ENCODE assay signal across 20 cellular contexts in genomic region chr3:53531749-53532148, GRCh38. TPM values are rescaled to one million over a fixed set of nuclear protein-coding genes. Genes with fewer than 3 reads are reported as not detected.
A peak's percentile ranks its signal among the peaks of the same experiment; 100 is the strongest.
DNase-seq lines count a peak whose midpoint lies in the region; ATAC-seq, FAIRE-seq and TF ChIP-seq lines count a peak whose summit lies in the region.
"Had no signal": no experiment of that assay in that cellular context is flagged by ENCODE, and none has a peak within 500 bp of the region (broad histone marks: within the 10 kb centered on the region; RNA-seq: fewer than 3 reads in every experiment).

No MANE protein-coding gene starts in this region.

- no peaks in the 10 kb centered on the region for H3K9me3 ChIP-seq in small intestine (ENCODE audit: control insufficient read depth, low read depth)
- H3K9me3 ChIP-seq: Peyer's patch, stomach had no signal

- no peaks in the 10 kb centered on the region for H3K27me3 ChIP-seq in small intestine (ENCODE audit: control insufficient read depth in 2 of 2, insufficient read depth in 2 of 2, low read length in 2 of 2)
- H3K27me3 ChIP-seq: brain microvascular endothelial cell, Peyer's patch, stomach had no signal

- H3K36me3 Mint-ChIP-seq in stimulated activated effector memory CD8-positive, alpha-beta T cell treated with anti-CD3 and anti-CD28 coated beads, Interleukin-12 subunit alpha, Interleukin-12 subunit beta, amount 100 ng/mL, for 72 hours, result no peaks in the 10 kb centered on the region
- H3K36me3 Mint-ChIP-seq: activated naive CD4-positive, alpha-beta T cell treated with anti-CD3 and anti-CD28 coated beads, Interleukin-2, amount 50 U/mL, for 24 hours; immature natural killer cell had no signal

- in situ Hi-C loops in ACHN (cut with HindIII; ENCODE audit: low pct_ligation_motif_present, low pct_unique_long_range_greater_than_20kb, low sequenced_read_pairs), result no loop called here

- no peaks in the 10 kb centered on the region for H3K4me1 Mint-ChIP-seq in stimulated activated effector memory CD8-positive, alpha-beta T cell treated with anti-CD3 and anti-CD28 coated beads, Interleukin-12 subunit alpha, Interleukin-12 subunit beta, amount 100 ng/mL, for 72 hours
- H3K4me1 Mint-ChIP-seq: activated naive CD4-positive, alpha-beta T cell treated with anti-CD3 and anti-CD28 coated beads, Interleukin-2, amount 50 U/mL, for 24 hours; immature natural killer cell had no signal

- ATAC-seq in stimulated activated effector memory CD8-positive, alpha-beta T cell treated with anti-CD3 and anti-CD28 coated beads, Interleukin-12 subunit alpha, Interleukin-12 subunit beta, amount 100 ng/mL, for 72 hours, result no peak

- 35 to 65% (median 47%) methylated on average over 3 of the region's 3 CpGs for WGBS in small intestine, 3 donors

- no peak overlapping the region for H3K27ac ChIP-seq in small intestine (ENCODE audit: low read depth in 1 of 2, low read length in 1 of 2)
- H3K27ac ChIP-seq: brain microvascular endothelial cell, KMS-11, Peyer's patch, skin epidermis, stomach had no signal

- no peaks in the 10 kb centered on the region for H3K4me1 ChIP-seq in small intestine (ENCODE audit: control insufficient read depth in 2 of 2, insufficient read depth in 1 of 2, low read depth in 1 of 2, low read length in 1 of 2)
- H3K4me1 ChIP-seq: Peyer's patch had no signal

- peak; percentile 31 for TF ChIP-seq CTCF in epithelial cell of proximal tubule (conservative IDR thresholded peaks at IDR 0.05; ENCODE audit: low read depth, low read length)

- no peak overlapping the region for H3K27ac Mint-ChIP-seq in stimulated activated effector memory CD8-positive, alpha-beta T cell treated with anti-CD3 and anti-CD28 coated beads, Interleukin-12 subunit alpha, Interleukin-12 subunit beta, amount 100 ng/mL, for 72 hours
- H3K27ac Mint-ChIP-seq: activated naive CD4-positive, alpha-beta T cell treated with anti-CD3 and anti-CD28 coated beads, Interleukin-2, amount 50 U/mL, for 24 hours; immature natural killer cell had no signal

- no peak overlapping the region for H3K4me3 Mint-ChIP-seq in stimulated activated effector memory CD8-positive, alpha-beta T cell treated with anti-CD3 and anti-CD28 coated beads, Interleukin-12 subunit alpha, Interleukin-12 subunit beta, amount 100 ng/mL, for 72 hours
- H3K4me3 Mint-ChIP-seq: activated naive CD4-positive, alpha-beta T cell treated with anti-CD3 and anti-CD28 coated beads, Interleukin-2, amount 50 U/mL, for 24 hours; immature natural killer cell had no signal

- DNase-seq in NCI-H510A treated with DMSO at 0.1 percent for 48 hours (lab: John Stamatoyannopoulos, UW), result peak; percentile 38
- no peak for DNase-seq in NCI-H510A (lab: John Stamatoyannopoulos, UW)
- peak; percentile 70 for DNase-seq in NCI-H526 treated with DMSO at 0.1 percent for 48 hours (lab: John Stamatoyannopoulos, UW)
- DNase-seq in epithelial cell of proximal tubule (ENCODE audit: low read depth), result no peak
- DNase-seq in small intestine, result peak; percentile 43
- no peak for DNase-seq in ACHN
- no peak for DNase-seq in DMS79 (lab: John Stamatoyannopoulos, UW)
- no peak for DNase-seq in stimulated activated effector memory CD8-positive, alpha-beta T cell treated with anti-CD3 and anti-CD28 coated beads, Interleukin-12 subunit alpha, Interleukin-12 subunit beta, amount 100 ng/mL, for 72 hours (ENCODE audit: low spot score in 2 of 2)
- DNase-seq: activated CD4-positive, alpha-beta T cell treated with anti-CD3 and anti-CD28 coated beads for 1 hour; brain microvascular endothelial cell; foreskin melanocyte; HCEC 1CT; immature natural killer cell; NCI-H187; Peyer's patch; stomach; T-helper 1 cell had no signal

- FAIRE-seq in small intestine (lab: Jason Lieb, UNC), result no peak

- H3K9me3 Mint-ChIP-seq in stimulated activated effector memory CD8-positive, alpha-beta T cell treated with anti-CD3 and anti-CD28 coated beads, Interleukin-12 subunit alpha, Interleukin-12 subunit beta, amount 100 ng/mL, for 72 hours, result no peaks in the 10 kb centered on the region
- H3K9me3 Mint-ChIP-seq: activated naive CD4-positive, alpha-beta T cell treated with anti-CD3 and anti-CD28 coated beads, Interleukin-2, amount 50 U/mL, for 24 hours; immature natural killer cell had no signal

- H3K36me3 ChIP-seq in small intestine (ENCODE audit: control insufficient read depth in 2 of 2, insufficient read depth in 2 of 2, low read length in 2 of 2), result no peaks in the 10 kb centered on the region
- H3K36me3 ChIP-seq: brain microvascular endothelial cell, Peyer's patch, stomach had no signal

- H3K4me3 ChIP-seq in epithelial cell of proximal tubule (ENCODE audit: low read depth, low read length), result no peak overlapping the region
- H3K4me3 ChIP-seq in small intestine (ENCODE audit: low read depth in 1 of 2, low read length in 2 of 2), result no peak overlapping the region
- H3K4me3 ChIP-seq: Peyer's patch, skin epidermis, stomach had no signal

RNA-seq across cellular contexts. Expression of gene CACNA1D, which starts 37.3 kb away (rescaled TPM):
- total RNA-seq in epithelial cell of proximal tubule, result 0.07 and 1.9 TPM in 2 replicates
- polyA plus RNA-seq in small intestine, result 1 to 10 TPM; 2.2 to 8.7 (median 3.6) TPM
- polyA plus RNA-seq: immature natural killer cell had no signal

Comparison
In these comparisons a context has a peak if more than half of its experiments do, and no peak if none do; other contexts are left out.
1. DNase-seq: peak in NCI-H510A treated with DMSO at 0.1 percent for 48 hours (single experiment), NCI-H526 treated with DMSO at 0.1 percent for 48 hours (single experiment) and small intestine (single experiment); none in NCI-H510A (single experiment), epithelial cell of proximal tubule (single experiment), ACHN (single experiment), DMS79 (single experiment) and stimulated activated effector memory CD8-positive, alpha-beta T cell treated with anti-CD3 and anti-CD28 coated beads, Interleukin-12 subunit alpha, Interleukin-12 subunit beta, amount 100 ng/mL, for 72 hours (0 of 2).